Comparison of ENCODE assay signal across 1 cellular context in genomic region chr14:69755784-69756183, GRCh38.
A peak's percentile ranks its signal among the peaks of the same experiment; 100 is the strongest.
TF ChIP-seq lines count a peak whose summit lies in the region.

No MANE protein-coding gene starts in this region.

TF ChIP-seq in HepG2, 621 proteins besides CTCF, POLR2A, EP300 and RAD21 (continues in another document):
- TF ChIP-seq SRF (IDR thresholded peaks at IDR 0.05; ENCODE audit: low read depth, low read length): no peak
- TF ChIP-seq SNAPC5 (CRISPR knock-in tag; IDR thresholded peaks at IDR 0.05; ENCODE audit: borderline replicate concordance): 0 out of 2 replicates have a peak, but pooled peaks have one; percentile 53
- TF ChIP-seq ZFP41 (CRISPR knock-in tag; IDR thresholded peaks at IDR 0.05; ENCODE audit: borderline replicate concordance): no peak
- TF ChIP-seq AHR (CRISPR knock-in tag; IDR thresholded peaks at IDR 0.05): no peak
- no peak for TF ChIP-seq ZHX2 (IDR thresholded peaks at IDR 0.05; ENCODE audit: low read depth)
- TF ChIP-seq ZHX2 (CRISPR knock-in tag; IDR thresholded peaks at IDR 0.05; ENCODE audit: borderline replicate concordance): no peak
- no peak for TF ChIP-seq TARDBP (CRISPR knock-in tag; IDR thresholded peaks at IDR 0.05)
- no peak for TF ChIP-seq ZKSCAN1 (IDR thresholded peaks at IDR 0.05; ENCODE audit: low read length)
- TF ChIP-seq NCOA5 (CRISPR knock-in tag; IDR thresholded peaks at IDR 0.05): no peak
- TF ChIP-seq NCOA1 (CRISPR knock-in tag; IDR thresholded peaks at IDR 0.05): no peak
- no peak for TF ChIP-seq ZNF619 (CRISPR knock-in tag; IDR thresholded peaks at IDR 0.05)
- TF ChIP-seq ZBTB4 (CRISPR knock-in tag; IDR thresholded peaks at IDR 0.05; ENCODE audit: borderline replicate concordance): no peak
- no peak for TF ChIP-seq ZZZ3 (CRISPR knock-in tag; IDR thresholded peaks at IDR 0.05; ENCODE audit: borderline replicate concordance)
- TF ChIP-seq SOX5 (CRISPR knock-in tag; IDR thresholded peaks at IDR 0.05; ENCODE audit: borderline replicate concordance): peak; percentile 64; the same call in 1 of the 2 replicates
- TF ChIP-seq, protein P1, sequence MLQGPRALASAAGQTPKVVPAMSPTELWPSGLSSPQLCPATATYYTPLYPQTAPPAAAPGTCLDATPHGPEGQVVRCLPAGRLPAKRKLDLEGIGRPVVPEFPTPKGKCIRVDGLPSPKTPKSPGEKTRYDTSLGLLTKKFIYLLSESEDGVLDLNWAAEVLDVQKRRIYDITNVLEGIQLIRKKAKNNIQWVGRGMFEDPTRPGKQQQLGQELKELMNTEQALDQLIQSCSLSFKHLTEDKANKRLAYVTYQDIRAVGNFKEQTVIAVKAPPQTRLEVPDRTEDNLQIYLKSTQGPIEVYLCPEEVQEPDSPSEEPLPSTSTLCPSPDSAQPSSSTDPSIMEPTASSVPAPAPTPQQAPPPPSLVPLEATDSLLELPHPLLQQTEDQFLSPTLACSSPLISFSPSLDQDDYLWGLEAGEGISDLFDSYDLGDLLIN (CRISPR knock-in tag; IDR thresholded peaks at IDR 0.05; ENCODE audit: borderline replicate concordance): no peak
- TF ChIP-seq, protein P2, sequence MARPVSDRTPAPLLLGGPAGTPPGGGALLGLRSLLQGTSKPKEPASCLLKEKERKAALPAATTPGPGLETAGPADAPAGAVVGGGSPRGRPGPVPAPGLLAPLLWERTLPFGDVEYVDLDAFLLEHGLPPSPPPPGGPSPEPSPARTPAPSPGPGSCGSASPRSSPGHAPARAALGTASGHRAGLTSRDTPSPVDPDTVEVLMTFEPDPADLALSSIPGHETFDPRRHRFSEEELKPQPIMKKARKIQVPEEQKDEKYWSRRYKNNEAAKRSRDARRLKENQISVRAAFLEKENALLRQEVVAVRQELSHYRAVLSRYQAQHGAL (CRISPR knock-in tag; IDR thresholded peaks at IDR 0.05; ENCODE audit: not compliant biosample characterization): no peak
- TF ChIP-seq SOX13 (IDR thresholded peaks at IDR 0.05): no peak
- peak in 1 of 2 experiments; percentile 35; a peak in 1 of 4 replicates for TF ChIP-seq SOX13 (CRISPR knock-in tag; conservative IDR thresholded peaks at IDR 0.05 in 1 of 2, IDR thresholded peaks at IDR 0.05 in 1 of 2)
- no peak for TF ChIP-seq ZBED4 (CRISPR knock-in tag; IDR thresholded peaks at IDR 0.05; ENCODE audit: borderline replicate concordance)
- TF ChIP-seq, protein P3, sequence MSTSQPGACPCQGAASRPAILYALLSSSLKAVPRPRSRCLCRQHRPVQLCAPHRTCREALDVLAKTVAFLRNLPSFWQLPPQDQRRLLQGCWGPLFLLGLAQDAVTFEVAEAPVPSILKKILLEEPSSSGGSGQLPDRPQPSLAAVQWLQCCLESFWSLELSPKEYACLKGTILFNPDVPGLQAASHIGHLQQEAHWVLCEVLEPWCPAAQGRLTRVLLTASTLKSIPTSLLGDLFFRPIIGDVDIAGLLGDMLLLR (CRISPR knock-in tag; IDR thresholded peaks at IDR 0.05): no peak
- peak; percentile 50; the same call in 1 of the 2 replicates for TF ChIP-seq ARID5B (CRISPR knock-in tag; IDR thresholded peaks at IDR 0.05)
- no peak for TF ChIP-seq CEBPZ (IDR thresholded peaks at IDR 0.05; ENCODE audit: low read length)
- TF ChIP-seq ZNF644 (CRISPR knock-in tag; IDR thresholded peaks at IDR 0.05; ENCODE audit: low read depth): no peak
- TF ChIP-seq ZNF550 (CRISPR knock-in tag; IDR thresholded peaks at IDR 0.05; ENCODE audit: borderline replicate concordance): no peak
- TF ChIP-seq ZNF382 (CRISPR knock-in tag; IDR thresholded peaks at IDR 0.05; ENCODE audit: borderline replicate concordance): no peak
